ENCODE assay signal across 19 cellular contexts in the genomic region with DNA sequence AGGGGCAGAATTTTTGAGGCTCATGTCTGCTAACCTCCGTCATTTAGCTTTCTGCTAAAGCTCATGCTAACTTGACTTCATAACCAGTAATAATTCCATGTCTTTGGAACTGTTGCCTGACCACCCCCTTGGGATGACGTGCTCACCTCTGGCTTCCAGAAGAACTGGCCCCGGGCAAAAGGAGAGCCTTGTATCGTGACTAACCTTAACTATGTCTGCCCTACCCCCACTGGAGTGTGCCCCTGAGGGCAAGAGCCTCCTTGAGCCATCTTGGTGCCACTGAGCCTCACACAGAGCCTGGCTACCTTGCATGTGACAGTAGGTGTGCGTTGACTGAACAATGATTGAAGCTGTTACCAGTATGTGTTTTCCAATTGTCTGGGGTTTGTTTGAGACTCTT. TPM values are rescaled to one million over a fixed set of nuclear protein-coding genes. Genes with fewer than 3 reads are reported as not detected.
DNase-seq lines count a peak whose midpoint lies in the region; ATAC-seq and TF ChIP-seq lines count a peak whose summit lies in the region.
"Had no signal": no experiment of that assay in that cellular context is flagged by ENCODE, and none has a peak within 500 bp of the region (broad histone marks: within the 10 kb centered on the region; RNA-seq: fewer than 3 reads in every experiment).

No MANE protein-coding gene starts in this region.

- no peaks in the 10 kb centered on the region for H3K9me2 ChIP-seq in SU-DHL-6 (replicated peaks; ENCODE audit: insufficient read depth, low read length)

- peaks cover 4% of the 10 kb centered on the region for H3K36me3 ChIP-seq in right atrium auricular region
- peaks cover 29% of the 10 kb centered on the region for H3K36me3 ChIP-seq in SU-DHL-6 (ENCODE audit: low read length)

- H3K27ac ChIP-seq in right atrium auricular region (no peak overlapping the region), SU-DHL-6 (ENCODE audit: low read depth, low read length) (peak overlapping the region; percentile 98)
- H3K27ac ChIP-seq: SJSA1 had no signal

- H3F3A ChIP-seq in SU-DHL-6 (ENCODE audit: insufficient read depth): peaks cover 87% of the 10 kb centered on the region

- H3K9me3 ChIP-seq in right atrium auricular region (no peaks in the 10 kb centered on the region), SU-DHL-6 (ENCODE audit: insufficient read depth, low read length) (no peaks in the 10 kb centered on the region)
- H3K9me3 ChIP-seq: SJSA1 had no signal

- H2AFZ ChIP-seq in SU-DHL-6 (ENCODE audit: low read depth, low read length, severe bottlenecking): no peak overlapping the region

- peak overlapping the region; percentile 95 for H3K4me2 ChIP-seq in SU-DHL-6 (ENCODE audit: low read depth, low read length, poor library complexity, severe bottlenecking)

- ATAC-seq in GM18861 (IDR thresholded peaks at IDR 0.05; ENCODE audit: unreplicated experiment): no peak
- ATAC-seq in HG03521 (IDR thresholded peaks at IDR 0.05; ENCODE audit: unreplicated experiment): no peak
- ATAC-seq: PC-3 had no signal

- peak; percentile 32 for DNase-seq in right atrium auricular region (ENCODE audit: low spot score)
- DNase-seq in cardiac septum (ENCODE audit: low spot score): no peak
- peak; percentile 26 for DNase-seq in ecto neural progenitor cell (ENCODE audit: low spot score)
- no peak for DNase-seq in DMS114 treated with DMSO at 0.1 percent for 48 hours (lab: John Stamatoyannopoulos, UW; ENCODE audit: unreplicated experiment)
- DNase-seq in cerebellum (ENCODE audit: low spot score): no peak
- DNase-seq: 8988T; CD4-positive, alpha-beta T cell; DMS79; H9; Kasumi-1; NCI-H1105 treated with DMSO at 0.1 percent for 48 hours; NCI-H1694; NCI-H774; PC-3; SW 1271 had no signal

- TF ChIP-seq CTCF in right atrium auricular region (IDR thresholded peaks at IDR 0.05) (no peak), SU-DHL-6 (IDR thresholded peaks at IDR 0.05; ENCODE audit: insufficient read depth, low read length, poor library complexity, severe bottlenecking) (no peak)

- no peaks in the 10 kb centered on the region for H3K4me1 ChIP-seq in right atrium auricular region

- H3K9ac ChIP-seq in SU-DHL-6 (ENCODE audit: low read length): peak overlapping the region; percentile 98

- intact Hi-C loops in cardiac septum (cut with DNase I): no loop called here

- no peaks in the 10 kb centered on the region for H4K20me1 ChIP-seq in SU-DHL-6 (ENCODE audit: low read depth, low read length)

- H3K27me3 ChIP-seq in right atrium auricular region (peaks cover 0 to 1% of the 10 kb centered on the region in 2 donors), SU-DHL-6 (ENCODE audit: low read length) (no peaks in the 10 kb centered on the region)
- H3K27me3 ChIP-seq: SJSA1 had no signal

- H3K79me2 ChIP-seq in SU-DHL-6 (ENCODE audit: insufficient read depth, low read length): peaks cover 89% of the 10 kb centered on the region

- H3K4me3 ChIP-seq in right atrium auricular region: no peak overlapping the region
- H3K4me3 ChIP-seq in SU-DHL-6 (ENCODE audit: insufficient read depth, low read length, poor library complexity, severe bottlenecking): no peak overlapping the region
- H3K4me3 ChIP-seq: SJSA1 had no signal

RNA-seq across cellular contexts. Expression of a gene that starts 4.7 kb away (rescaled TPM):
- total RNA-seq in right atrium auricular region: 1 to 10 TPM; 1.9 to 4.4 TPM
- total RNA-seq in cardiac septum: 3.5 TPM
- total RNA-seq in cerebellum: 8.9 TPM

RNA-seq across cellular contexts. Expression of a gene that starts 44.3 kb away (rescaled TPM):
- total RNA-seq in right atrium auricular region: 10 to 100 TPM; 14.7 to 19.7 TPM
- total RNA-seq in cardiac septum: 7.8 TPM
- total RNA-seq in cerebellum: 46.3 TPM
- total RNA-seq: CD4-positive, alpha-beta T cell had no signal

Comparison
In these comparisons a context has a peak if more than half of its experiments do, and no peak if none do; other contexts are left out.
1. DNase-seq: peak in right atrium auricular region (single experiment) and ecto neural progenitor cell (single experiment); none in cardiac septum (single experiment), DMS114 treated with DMSO at 0.1 percent for 48 hours (single experiment) and cerebellum (single experiment).